ENCODE assay signal across 20 cellular contexts in genomic region chr9:18580146-18580545, GRCh38.
"Had no signal": no experiment of that assay in that cellular context is flagged by ENCODE, and none has a peak within 500 bp of the region (broad histone marks: within the 10 kb centered on the region; RNA-seq: fewer than 3 reads in every experiment).

No MANE protein-coding gene starts in this region.

- H3K4me1 Mint-ChIP-seq: naive thymus-derived CD4-positive, alpha-beta T cell had no signal

- H3K36me3 ChIP-seq: heart left ventricle, neutrophil, right atrium auricular region, sigmoid colon, suprapubic skin, thyroid gland, upper lobe of left lung, uterus had no signal

- H3K27ac ChIP-seq: foreskin keratinocyte, heart left ventricle, neutrophil, right atrium auricular region, sigmoid colon, suprapubic skin, thyroid gland, upper lobe of left lung, uterus had no signal

- H3K4me3 ChIP-seq: heart left ventricle, right atrium auricular region, sigmoid colon, smooth muscle cell, suprapubic skin, thyroid gland, upper lobe of left lung, uterus had no signal

- H3K9me3 ChIP-seq: heart left ventricle, neutrophil, right atrium auricular region, sigmoid colon, suprapubic skin, thyroid gland, upper lobe of left lung, uterus had no signal

- H3K4me3 Mint-ChIP-seq: naive thymus-derived CD4-positive, alpha-beta T cell; nephron progenitor cell had no signal

- H3K27ac Mint-ChIP-seq: naive thymus-derived CD4-positive, alpha-beta T cell; nephron progenitor cell had no signal

- H3K36me3 Mint-ChIP-seq: naive thymus-derived CD4-positive, alpha-beta T cell had no signal

- FAIRE-seq: endometrium had no signal

- ATAC-seq: esophagus mucosa; foreskin keratinocyte; heart left ventricle; left lobe of liver; naive thymus-derived CD4-positive, alpha-beta T cell had no signal

- DNase-seq: effector memory CD4-positive, alpha-beta T cell; foreskin keratinocyte; heart left ventricle; hippocampal formation; mammary epithelial cell; naive thymus-derived CD4-positive, alpha-beta T cell; nephron progenitor cell; sigmoid colon; stimulated activated CD4-positive, alpha-beta T cell treated with anti-CD3 and anti-CD28 coated beads, Interleukin-2, amount 100 ng/mL, for 48 hours; stimulated activated naive CD4-positive, alpha-beta T cell treated with Interleukin-2 at 50 U/mL for 16 hours; thyroid gland; upper lobe of left lung; uterus had no signal

- H3K4me2 ChIP-seq: smooth muscle cell had no signal

- H3K27me3 ChIP-seq: foreskin keratinocyte, heart left ventricle, neutrophil, right atrium auricular region, sigmoid colon, suprapubic skin, thyroid gland, upper lobe of left lung, uterus had no signal

- H3K4me1 ChIP-seq: foreskin keratinocyte, heart left ventricle, right atrium auricular region, sigmoid colon, suprapubic skin, thyroid gland, upper lobe of left lung, uterus had no signal
